ENCODE assay signal across 12 cellular contexts in genomic region chr2:160334028-160334729, GRCh38.
DNase-seq lines count a peak whose midpoint lies in the region; ATAC-seq and TF ChIP-seq lines count a peak whose summit lies in the region.
"Had no signal": no experiment of that assay in that cellular context is flagged by ENCODE, and none has a peak within 500 bp of the region (broad histone marks: within the 10 kb centered on the region; RNA-seq: fewer than 3 reads in every experiment).

No MANE protein-coding gene starts in this region.

- peaks cover 87% of the 10 kb centered on the region for H3K4me1 Mint-ChIP-seq in activated naive CD8-positive, alpha-beta T cell (ENCODE audit: low read depth)

- no peak for TF ChIP-seq POLR2A in GM18505 (IDR thresholded peaks at IDR 0.05; ENCODE audit: borderline replicate concordance, extremely low read depth, insufficient read depth, insufficient read length)

- H3K9me3 Mint-ChIP-seq in activated naive CD8-positive, alpha-beta T cell (ENCODE audit: low read depth) = no peaks in the 10 kb centered on the region
- H3K9me3 Mint-ChIP-seq: neural progenitor cell had no signal

- intact Hi-C loops in left ventricle myocardium inferior (cut with micrococcal nuclease) = no loop called here
- intact Hi-C loops in Right ventricle myocardium inferior (cut with DNase I) = loop anchor here (5.0 kb wide), 1 partner anchor 93 kb away; no protein-coding TSS in a partner anchor
- intact Hi-C loops in head of caudate nucleus (cut with DNase I) = no loop called here

- no peaks in the 10 kb centered on the region for H3K27me3 Mint-ChIP-seq in activated naive CD8-positive, alpha-beta T cell

- H3K4me1 ChIP-seq in left ventricle myocardium inferior (peaks cover 100% of the 10 kb centered on the region), stomach smooth muscle (ENCODE audit: control insufficient read depth, insufficient read depth, low read length) (peaks cover 24% of the 10 kb centered on the region)

- H3K36me3 Mint-ChIP-seq in activated naive CD8-positive, alpha-beta T cell = peaks cover 18% of the 10 kb centered on the region
- H3K36me3 Mint-ChIP-seq: neural progenitor cell had no signal

- H3K36me3 ChIP-seq in left ventricle myocardium inferior (no peaks in the 10 kb centered on the region), stomach smooth muscle (ENCODE audit: control insufficient read depth in 2 of 2, insufficient read depth in 2 of 2, low read length in 2 of 2) (no peaks in the 10 kb centered on the region)
- H3K36me3 ChIP-seq: BE2C, breast epithelium, neural progenitor cell had no signal

- peak overlapping the region; percentile 86 for H3K27ac Mint-ChIP-seq in activated naive CD8-positive, alpha-beta T cell
- H3K27ac Mint-ChIP-seq: neural progenitor cell had no signal

- no peaks in the 10 kb centered on the region for H3K27me3 ChIP-seq in left ventricle myocardium inferior (ENCODE audit: low read depth)
- H3K27me3 ChIP-seq in stomach smooth muscle (ENCODE audit: control insufficient read depth in 1 of 2, insufficient read depth in 2 of 2, low read length in 2 of 2) = no peaks in the 10 kb centered on the region
- H3K27me3 ChIP-seq: BE2C, breast epithelium, neural progenitor cell had no signal

- H3K9ac ChIP-seq in stomach smooth muscle (ENCODE audit: low read length in 2 of 2) = no peak overlapping the region
- H3K9ac ChIP-seq: neural progenitor cell had no signal

- no peak for TF ChIP-seq CTCF in left ventricle myocardium inferior (IDR thresholded peaks at IDR 0.05; ENCODE audit: borderline replicate concordance)

- no peaks in the 10 kb centered on the region for H3K9me3 ChIP-seq in left ventricle myocardium inferior (replicated peaks)
- H3K9me3 ChIP-seq in stomach smooth muscle (ENCODE audit: control insufficient read depth in 2 of 2, low read length in 2 of 2) = no peaks in the 10 kb centered on the region
- H3K9me3 ChIP-seq: BE2C, breast epithelium had no signal

- ATAC-seq in Right ventricle myocardium inferior (no peak), GM18505 (IDR thresholded peaks at IDR 0.05; ENCODE audit: unreplicated experiment) (no peak)

- H3K27ac ChIP-seq in left ventricle myocardium inferior (replicated peaks) (peak overlapping the region; percentile 81), stomach smooth muscle (ENCODE audit: low read length) (peak overlapping the region; percentile 11)
- H3K27ac ChIP-seq: neural progenitor cell had no signal

- H3K4me3 ChIP-seq in left ventricle myocardium inferior = no peak overlapping the region
- H3K4me3 ChIP-seq in stomach smooth muscle (ENCODE audit: low read length in 2 of 2) = no peak overlapping the region
- H3K4me3 ChIP-seq: breast epithelium, neural progenitor cell had no signal

- peak overlapping the region; percentile 40 for H3K4me3 Mint-ChIP-seq in activated naive CD8-positive, alpha-beta T cell
- H3K4me3 Mint-ChIP-seq: neural progenitor cell had no signal

- DNase-seq in left ventricle myocardium inferior = no peak
- DNase-seq in Right ventricle myocardium inferior (ENCODE audit: missing footprints) = no peak
- DNase-seq in head of caudate nucleus = peak in 24 of 42 donors; percentile 6 to 80 (median 48)
- DNase-seq in NCI-H1417 (lab: John Stamatoyannopoulos, UW) = no peak
- DNase-seq in midbrain (lab: John Stamatoyannopoulos, UW) = no peak
- DNase-seq: BE2C, NCI-H748 treated with DMSO at 0.1 percent for 48 hours had no signal

Comparison
In these comparisons a context has a peak if more than half of its experiments do, and no peak if none do; other contexts are left out.
1. DNase-seq: peak in head of caudate nucleus (24 of 42); none in left ventricle myocardium inferior (single experiment), Right ventricle myocardium inferior (single experiment), NCI-H1417 (0 of 3) and midbrain (single experiment).